In the genomic region with DNA sequence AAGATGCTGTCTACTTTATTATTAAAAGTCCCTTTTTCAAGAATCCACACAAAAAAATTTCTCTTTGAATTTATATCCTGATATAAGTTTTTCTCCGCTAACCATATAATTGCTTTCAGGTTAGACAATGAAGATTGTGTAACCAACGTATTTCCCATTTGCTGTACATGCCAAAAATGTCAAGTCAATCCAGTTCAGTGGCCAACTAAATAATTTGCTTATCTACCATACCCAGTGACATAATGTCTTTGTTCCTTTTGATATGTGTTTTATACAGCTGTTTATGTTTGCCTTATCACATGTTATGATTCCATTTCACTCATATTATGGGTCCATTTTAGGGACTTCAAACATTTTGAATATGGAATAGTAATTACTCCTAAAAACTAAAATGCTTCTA, we compare ENCODE assay signal across 17 cellular contexts.
DNase-seq lines count a peak whose midpoint lies in the region; ATAC-seq, FAIRE-seq and TF ChIP-seq lines count a peak whose summit lies in the region.
"Had no signal": no experiment of that assay in that cellular context is flagged by ENCODE, and none has a peak within 500 bp of the region (broad histone marks: within the 10 kb centered on the region; RNA-seq: fewer than 3 reads in every experiment).

No MANE protein-coding gene starts in this region.

- H3K27ac ChIP-seq in upper lobe of right lung, result no peak overlapping the region
- H3K27ac ChIP-seq: BLaER1 treated with 17β-estradiol and CSF1 and Interleukin-3, amounts not matched to agents 10 nM and 100 nM had no signal

- no peak overlapping the region for H3K4me3 ChIP-seq in bronchial epithelial cell (ENCODE audit: low read depth, low read length)
- no peak overlapping the region for H3K4me3 ChIP-seq in epithelial cell of esophagus (ENCODE audit: low read length)
- no peak overlapping the region for H3K4me3 ChIP-seq in upper lobe of right lung
- H3K4me3 ChIP-seq: BLaER1 treated with 17β-estradiol and CSF1 and Interleukin-3, amounts not matched to agents 10 nM and 100 nM; GM12878; HAP-1 had no signal

- H3K27me3 ChIP-seq in bronchial epithelial cell (ENCODE audit: control insufficient read depth, insufficient read depth, low read length) (no peaks in the 10 kb centered on the region), upper lobe of right lung (no peaks in the 10 kb centered on the region)
- H3K27me3 ChIP-seq: BLaER1 treated with 17β-estradiol and CSF1 and Interleukin-3, amounts not matched to agents 10 nM and 100 nM had no signal

- no peaks in the 10 kb centered on the region for H3K4me1 ChIP-seq in upper lobe of right lung
- H3K4me1 ChIP-seq: BLaER1 treated with 17β-estradiol and CSF1 and Interleukin-3, amounts not matched to agents 10 nM and 100 nM; HAP-1 had no signal

- no peak for DNase-seq in D721Med (ENCODE audit: insufficient read length, low spot score)
- DNase-seq in bronchial epithelial cell (ENCODE audit: low read depth), result peak; percentile 35
- DNase-seq in epithelial cell of esophagus (ENCODE audit: low read depth), result peak; percentile 36
- peak; percentile 72 for DNase-seq in pulmonary artery endothelial cell (ENCODE audit: low read depth, low spot score)
- DNase-seq in upper lobe of right lung, result no peak
- DNase-seq in activated CD4-positive, alpha-beta T cell treated with anti-CD3 and anti-CD28 coated beads, Interleukin-2, amount 50 U/mL, for 48 hours, result no peak
- no peak for DNase-seq in HK-2 (ENCODE audit: unreplicated experiment)
- DNase-seq: 8988T; ACHN; CD4-positive, CD25-positive, alpha-beta regulatory T cell; DMS 273 treated with DMSO at 0.1 percent for 48 hours; DMS79; GOT3 had no signal

- ATAC-seq in upper lobe of right lung, result no peak
- ATAC-seq: GM12878 had no signal

- intact Hi-C loops in upper lobe of right lung (cut with DNase I), result no loop called here

- TF ChIP-seq CTCF in D721Med (IDR thresholded peaks at IDR 0.05; ENCODE audit: insufficient read depth, missing control alignments) (no peak), bronchial epithelial cell (IDR thresholded peaks at IDR 0.05; ENCODE audit: insufficient read depth, low read length, severe bottlenecking) (no peak), epithelial cell of esophagus (IDR thresholded peaks at IDR 0.05; ENCODE audit: insufficient read depth, low read depth, low read length, missing control alignments) (no peak), upper lobe of right lung (IDR thresholded peaks at IDR 0.05) (no peak)

- FAIRE-seq in D721Med (lab: Jason Lieb, UNC) (peak; percentile 77), bronchial epithelial cell (lab: Jason Lieb, UNC) (no peak)
- FAIRE-seq: GM12878, GM18507 had no signal

- H3K36me3 ChIP-seq in bronchial epithelial cell (ENCODE audit: control insufficient read depth, insufficient read depth, low read length), result no peaks in the 10 kb centered on the region
- H3K36me3 ChIP-seq in upper lobe of right lung, result no peaks in the 10 kb centered on the region
- H3K36me3 ChIP-seq: BLaER1 treated with 17β-estradiol and CSF1 and Interleukin-3, amounts not matched to agents 10 nM and 100 nM; HAP-1 had no signal

- H3K9me3 ChIP-seq in upper lobe of right lung, result no peaks in the 10 kb centered on the region
- H3K9me3 ChIP-seq: BLaER1 treated with 17β-estradiol and CSF1 and Interleukin-3, amounts not matched to agents 10 nM and 100 nM; HAP-1 had no signal

Comparison
In these comparisons a context has a peak if more than half of its experiments do, and no peak if none do; other contexts are left out.
1. DNase-seq: peak in bronchial epithelial cell (single experiment), epithelial cell of esophagus (single experiment) and pulmonary artery endothelial cell (single experiment); none in D721Med (single experiment), upper lobe of right lung (single experiment), activated CD4-positive, alpha-beta T cell treated with anti-CD3 and anti-CD28 coated beads, Interleukin-2, amount 50 U/mL, for 48 hours (0 of 2) and HK-2 (single experiment).